7 cellular contexts compared by ENCODE assay signal in genomic region chr17:19867654-19868395, GRCh38. TPM values are rescaled to one million over a fixed set of nuclear protein-coding genes. Genes with fewer than 3 reads are reported as not detected.
DNase-seq lines count a peak whose midpoint lies in the region; ATAC-seq, FAIRE-seq and TF ChIP-seq lines count a peak whose summit lies in the region.

Gene ULK2 (minus strand): TSS chr17:19867936. CDS start chr17:19867417, 519 bp downstream.

- peak; percentile 13 for TF ChIP-seq CTCF in GM13977 (IDR thresholded peaks at IDR 0.05; ENCODE audit: extremely low read depth, insufficient read depth, missing control alignments)
- TF ChIP-seq CTCF in astrocyte (IDR thresholded peaks at IDR 0.05; ENCODE audit: insufficient read depth, low read depth, low read length), result no peak
- no peak for TF ChIP-seq CTCF in vagina (IDR thresholded peaks at IDR 0.05)

- no peaks in the 10 kb centered on the region for H4K20me1 ChIP-seq in astrocyte (ENCODE audit: insufficient read depth, low read length)

- DNase-seq in GM13977 (ENCODE audit: low spot score), result peak; percentile 77
- DNase-seq in SJCRH30, result no peak
- peak; percentile 72 for DNase-seq in astrocyte (ENCODE audit: low read depth)
- DNase-seq in right cardiac atrium, result peak; percentile 65 to 88 (median 88)
- peak; percentile 52 for DNase-seq in pons (ENCODE audit: low spot score)
- no peak for DNase-seq in vagina (ENCODE audit: extremely low spot score in 2 of 2)

- H3K4me3 Mint-ChIP-seq in astrocyte (ENCODE audit: unreplicated experiment), result peak within 1 kb of the TSS; percentile 87

- FAIRE-seq in astrocyte (lab: Jason Lieb, UNC), result no peak

- H3K9me3 Mint-ChIP-seq in astrocyte (ENCODE audit: unreplicated experiment), result no peaks in the 10 kb centered on the region

- H3K4me1 ChIP-seq in SJCRH30, result no peaks in the 10 kb centered on the region
- peaks cover 8% of the 10 kb centered on the region for H3K4me1 ChIP-seq in astrocyte (ENCODE audit: insufficient read depth, low read length)
- no peaks in the 10 kb centered on the region for H3K4me1 ChIP-seq in right cardiac atrium (ENCODE audit: control insufficient read depth, insufficient read depth, low read length)
- peaks cover 17% of the 10 kb centered on the region for H3K4me1 ChIP-seq in vagina

- H3K4me1 Mint-ChIP-seq in astrocyte (ENCODE audit: low read depth, unreplicated experiment), result no peaks in the 10 kb centered on the region

- no peaks in the 10 kb centered on the region for H3K36me3 Mint-ChIP-seq in astrocyte (ENCODE audit: low read depth, unreplicated experiment)

- no peaks in the 10 kb centered on the region for H3K27me3 Mint-ChIP-seq in astrocyte (ENCODE audit: low read depth, unreplicated experiment)

- H3K9me3 ChIP-seq in SJCRH30 (replicated peaks) (0 out of 2 replicates have a peak, but pooled peaks cover 7% of the 10 kb centered on the region), astrocyte (ENCODE audit: insufficient read depth, low read depth, low read length) (no peaks in the 10 kb centered on the region), right cardiac atrium (ENCODE audit: control insufficient read depth, low read length) (no peaks in the 10 kb centered on the region), vagina (no peaks in the 10 kb centered on the region)

- 9% methylated on average over 91 of the region's 91 CpGs for WGBS in right cardiac atrium

- H3K36me3 ChIP-seq in SJCRH30 (no peaks in the 10 kb centered on the region; the same call in 1 of the 2 replicates), astrocyte (ENCODE audit: insufficient read depth, low read length) (no peaks in the 10 kb centered on the region), vagina (no peaks in the 10 kb centered on the region)

- H3K79me2 ChIP-seq in astrocyte (ENCODE audit: insufficient read depth, low read length), result peaks cover 4% of the 10 kb centered on the region

- peak; percentile 50 for ATAC-seq in HG03039 (IDR thresholded peaks at IDR 0.05; ENCODE audit: unreplicated experiment)
- peak; percentile 80 to 86 for ATAC-seq in right cardiac atrium

- peak within 1 kb of the TSS; percentile 98 for H3K4me2 ChIP-seq in astrocyte (ENCODE audit: low read length)

- peak within 1 kb of the TSS; percentile 87 for H3K9ac ChIP-seq in astrocyte (ENCODE audit: low read length)

- intact Hi-C loops in right cardiac atrium (cut with DNase I) (no loop called here), vagina (cut with DNase I) (no loop called here)

- TF ChIP-seq POLR2A in vagina (IDR thresholded peaks at IDR 0.05), result peak in 1 of 2 donors; percentile 85

- H3K27me3 ChIP-seq in SJCRH30 (peaks cover 5% of the 10 kb centered on the region; the same call in 1 of the 2 replicates), astrocyte (ENCODE audit: insufficient read depth, low read length) (no peaks in the 10 kb centered on the region), right cardiac atrium (ENCODE audit: control insufficient read depth, insufficient read depth) (no peaks in the 10 kb centered on the region), vagina (no peaks in the 10 kb centered on the region)

- in situ Hi-C loops in GM13977 (cut with MboI; ENCODE audit: low pct_unique_long_range_greater_than_20kb, low sequenced_read_pairs, unreplicated experiment), result loop anchor here (10.0 kb wide), 1 partner anchor 63 kb away; no protein-coding TSS in a partner anchor

- peak within 1 kb of the TSS; percentile 70 for H3K4me3 ChIP-seq in SJCRH30
- H3K4me3 ChIP-seq in astrocyte (ENCODE audit: insufficient read depth, low read depth, low read length), result peak within 1 kb of the TSS; percentile 86
- peak within 1 kb of the TSS; percentile 65 for H3K4me3 ChIP-seq in right cardiac atrium (ENCODE audit: low read length)
- H3K4me3 ChIP-seq in vagina, result peak within 1 kb of the TSS; percentile 71 to 78

- H3K27ac Mint-ChIP-seq in astrocyte (ENCODE audit: unreplicated experiment), result no peak within 1 kb of the TSS

- H3K27ac ChIP-seq in SJCRH30 (no peak within 1 kb of the TSS), astrocyte (ENCODE audit: low read depth, low read length) (peak within 1 kb of the TSS; percentile 59), right cardiac atrium (ENCODE audit: low read length) (peak within 1 kb of the TSS; percentile 19), vagina (peak within 1 kb of the TSS; percentile 88)

- peak within 1 kb of the TSS; percentile 97 for H2AFZ ChIP-seq in astrocyte (ENCODE audit: low read depth, low read length)

RNA-seq across cellular contexts. Expression of gene ULK2, which starts in this region (rescaled TPM):
- 0.33 and 1.0 TPM in 2 replicates for total RNA-seq in SJCRH30 (2014; rRNA removed; shearing (Covaris generic))
- 10.8 and 12.1 TPM in 2 replicates for total RNA-seq in astrocyte
- 10 to 100 TPM; 13.8 to 16.9 (median 15.8) TPM for total RNA-seq in right cardiac atrium
- 5.8 TPM for polyA plus RNA-seq in right cardiac atrium
- 25.3 TPM for total RNA-seq in vagina

Comparison
In these comparisons a context has a peak if more than half of its experiments do, and no peak if none do; other contexts are left out.
1. DNase-seq: peak in GM13977 (single experiment), astrocyte (single experiment), right cardiac atrium (3 of 3) and pons (single experiment); none in SJCRH30 (0 of 2) and vagina (0 of 2).
2. Peak in every context shown above with its lines, with median percentiles within 50 percentile points of each other: H3K4me3 ChIP-seq.